Comparison of ENCODE assay signal across 18 cellular contexts in the genomic region with DNA sequence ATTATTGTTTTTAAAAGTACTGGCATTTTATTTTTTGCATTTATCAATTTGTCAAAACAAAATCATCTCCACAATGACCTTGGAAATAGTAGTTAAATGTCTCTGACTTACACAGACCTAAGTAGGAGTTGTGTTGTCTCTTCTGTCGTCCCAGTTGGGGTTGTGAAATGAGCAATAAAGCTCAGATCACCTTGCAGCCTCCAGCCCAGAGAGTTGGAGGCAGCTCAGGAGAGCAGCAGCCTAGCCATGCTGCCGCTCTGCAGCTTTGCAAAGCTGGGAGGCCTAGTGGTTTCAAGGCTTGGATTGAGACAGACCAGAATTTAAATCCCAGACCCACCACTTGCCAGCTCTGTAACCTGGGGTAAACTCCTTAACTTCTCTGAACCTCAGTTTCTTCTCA.
DNase-seq lines count a peak whose midpoint lies in the region; ATAC-seq and TF ChIP-seq lines count a peak whose summit lies in the region.
"Had no signal": no experiment of that assay in that cellular context is flagged by ENCODE, and none has a peak within 500 bp of the region (broad histone marks: within the 10 kb centered on the region; RNA-seq: fewer than 3 reads in every experiment).

No MANE protein-coding gene starts in this region.

- intact Hi-C loops in ascending aorta (cut with DNase I) (no loop called here), uterus (cut with DNase I; ENCODE audit: low total_unique reads) (no loop called here)

- ATAC-seq in left lobe of liver = peak; percentile 12
- ATAC-seq: activated T-cell treated with anti-CD3 and anti-CD28 coated beads, Interleukin-2, amount 50 U/mL, for 4 hours had no signal

- TF ChIP-seq POLR2A in uterus (IDR thresholded peaks at IDR 0.05) = no peak

- DNase-seq in ascending aorta (ENCODE audit: low spot score in 2 of 2) (no peak), left lobe of liver (ENCODE audit: low spot score) (no peak), uterus (no peak), NCI-H526 (lab: John Stamatoyannopoulos, UW) (no peak), H7 (no peak), nephron progenitor cell (no peak)
- DNase-seq: activated CD4-positive, alpha-beta memory T cell treated with anti-CD3 and anti-CD28 coated beads, Interleukin-2, amount 10 ng/mL, durations not matched to agents 7 days and 5 days; activated T-cell treated with anti-CD3 and anti-CD28 coated beads, Interleukin-2, amount 50 U/mL, for 4 hours; foreskin melanocyte; NCI-H1436 treated with DMSO at 0.1 percent for 48 hours; ovary; Right ventricle myocardium superior; stimulated activated CD4-positive, alpha-beta T cell treated with anti-CD3 and anti-CD28 coated beads, Interleukin-4, amount 100 ng/mL, for 24 hours; substantia nigra had no signal

- no peak overlapping the region for H3K27ac Mint-ChIP-seq in nephron progenitor cell
- H3K27ac Mint-ChIP-seq: activated CD4-positive, alpha-beta memory T cell treated with anti-CD3 and anti-CD28 coated beads, Interleukin-2, amount 10 ng/mL, durations not matched to agents 7 days and 5 days; activated naive CD4-positive, alpha-beta T cell treated with anti-CD3 and anti-CD28 coated beads, Interleukin-2, amount 50 U/mL, for 24 hours had no signal

- H3K4me3 Mint-ChIP-seq in nephron progenitor cell = no peak overlapping the region
- H3K4me3 Mint-ChIP-seq: activated CD4-positive, alpha-beta memory T cell treated with anti-CD3 and anti-CD28 coated beads, Interleukin-2, amount 10 ng/mL, durations not matched to agents 7 days and 5 days; activated naive CD4-positive, alpha-beta T cell treated with anti-CD3 and anti-CD28 coated beads, Interleukin-2, amount 50 U/mL, for 24 hours; activated T-cell treated with anti-CD3 and anti-CD28 coated beads, Interleukin-2, amount 50 U/mL, for 4 hours had no signal

- H3K27me3 Mint-ChIP-seq in nephron progenitor cell (ENCODE audit: low read depth, poor library complexity) = no peaks in the 10 kb centered on the region
- H3K27me3 Mint-ChIP-seq: activated CD4-positive, alpha-beta memory T cell treated with anti-CD3 and anti-CD28 coated beads, Interleukin-2, amount 10 ng/mL, durations not matched to agents 7 days and 5 days; activated naive CD4-positive, alpha-beta T cell treated with anti-CD3 and anti-CD28 coated beads, Interleukin-2, amount 50 U/mL, for 24 hours had no signal

- peaks cover 5% of the 10 kb centered on the region for H3K9me3 Mint-ChIP-seq in nephron progenitor cell
- H3K9me3 Mint-ChIP-seq: activated naive CD4-positive, alpha-beta T cell treated with anti-CD3 and anti-CD28 coated beads, Interleukin-2, amount 50 U/mL, for 24 hours had no signal

- H3K36me3 ChIP-seq in ascending aorta (no peaks in the 10 kb centered on the region), skeletal muscle tissue (ENCODE audit: control insufficient read depth in 3 of 3, insufficient read depth in 3 of 3, low read length in 3 of 3) (no peaks in the 10 kb centered on the region), uterus (no peaks in the 10 kb centered on the region), H7 (replicated peaks; ENCODE audit: control insufficient read depth, insufficient read depth, low read length) (no peaks in the 10 kb centered on the region)
- H3K36me3 ChIP-seq: ovary had no signal

- H3K9me3 ChIP-seq in ascending aorta = no peaks in the 10 kb centered on the region
- H3K9me3 ChIP-seq in skeletal muscle tissue (ENCODE audit: control insufficient read depth in 3 of 3, low read length in 3 of 3) = no peaks in the 10 kb centered on the region
- H3K9me3 ChIP-seq in uterus = no peaks in the 10 kb centered on the region
- H3K9me3 ChIP-seq: ovary had no signal

- TF ChIP-seq CTCF in C4-2B (conservative IDR thresholded peaks at IDR 0.05) (no peak), ascending aorta (IDR thresholded peaks at IDR 0.05) (no peak), uterus (IDR thresholded peaks at IDR 0.05) (no peak), nephron progenitor cell (IDR thresholded peaks at IDR 0.05) (no peak)

- H3K4me1 Mint-ChIP-seq in nephron progenitor cell = no peaks in the 10 kb centered on the region
- H3K4me1 Mint-ChIP-seq: activated naive CD4-positive, alpha-beta T cell treated with anti-CD3 and anti-CD28 coated beads, Interleukin-2, amount 50 U/mL, for 24 hours had no signal

- peak overlapping the region in 1 of 3 donors; percentile 69 for H3K9ac ChIP-seq in skeletal muscle tissue (ENCODE audit: low read depth in 1 of 3, low read length in 3 of 3)

- H3K27ac ChIP-seq in C4-2B = peak overlapping the region; percentile 84
- peak overlapping the region; percentile 52 for H3K27ac ChIP-seq in ascending aorta
- H3K27ac ChIP-seq in skeletal muscle tissue (ENCODE audit: low read depth, low read length) = peak overlapping the region; percentile 27
- H3K27ac ChIP-seq in uterus = peak overlapping the region in 1 of 2 donors; percentile 58
- H3K27ac ChIP-seq: ovary had no signal

- H3K27me3 ChIP-seq in ascending aorta (no peaks in the 10 kb centered on the region), skeletal muscle tissue (ENCODE audit: control insufficient read depth in 3 of 3, insufficient read depth in 3 of 3, low read length in 3 of 3) (no peaks in the 10 kb centered on the region), uterus (no peaks in the 10 kb centered on the region), H7 (ENCODE audit: control insufficient read depth, insufficient read depth, low read length) (no peaks in the 10 kb centered on the region)
- H3K27me3 ChIP-seq: ovary had no signal

- peaks cover 17% of the 10 kb centered on the region for H3K36me3 Mint-ChIP-seq in nephron progenitor cell (ENCODE audit: low read depth)

- peaks cover 0 to 28% of the 10 kb centered on the region in 2 donors for H3K4me1 ChIP-seq in ascending aorta
- H3K4me1 ChIP-seq in skeletal muscle tissue (ENCODE audit: control insufficient read depth in 3 of 3, insufficient read depth in 3 of 3, low read length in 3 of 3) = peaks cover 61 to 85% (median 74%) of the 10 kb centered on the region in 3 donors
- H3K4me1 ChIP-seq in uterus = peaks cover 0 to 3% of the 10 kb centered on the region in 2 donors

- H3K4me3 ChIP-seq in ascending aorta (no peak overlapping the region), skeletal muscle tissue (ENCODE audit: low read length in 3 of 3) (no peak overlapping the region), uterus (no peak overlapping the region), H7 (ENCODE audit: insufficient read depth, low read depth, low read length) (no peak overlapping the region)
- H3K4me3 ChIP-seq: ovary, smooth muscle cell had no signal
